Comparison of ENCODE assay signal across 8 cellular contexts in the genomic region with DNA sequence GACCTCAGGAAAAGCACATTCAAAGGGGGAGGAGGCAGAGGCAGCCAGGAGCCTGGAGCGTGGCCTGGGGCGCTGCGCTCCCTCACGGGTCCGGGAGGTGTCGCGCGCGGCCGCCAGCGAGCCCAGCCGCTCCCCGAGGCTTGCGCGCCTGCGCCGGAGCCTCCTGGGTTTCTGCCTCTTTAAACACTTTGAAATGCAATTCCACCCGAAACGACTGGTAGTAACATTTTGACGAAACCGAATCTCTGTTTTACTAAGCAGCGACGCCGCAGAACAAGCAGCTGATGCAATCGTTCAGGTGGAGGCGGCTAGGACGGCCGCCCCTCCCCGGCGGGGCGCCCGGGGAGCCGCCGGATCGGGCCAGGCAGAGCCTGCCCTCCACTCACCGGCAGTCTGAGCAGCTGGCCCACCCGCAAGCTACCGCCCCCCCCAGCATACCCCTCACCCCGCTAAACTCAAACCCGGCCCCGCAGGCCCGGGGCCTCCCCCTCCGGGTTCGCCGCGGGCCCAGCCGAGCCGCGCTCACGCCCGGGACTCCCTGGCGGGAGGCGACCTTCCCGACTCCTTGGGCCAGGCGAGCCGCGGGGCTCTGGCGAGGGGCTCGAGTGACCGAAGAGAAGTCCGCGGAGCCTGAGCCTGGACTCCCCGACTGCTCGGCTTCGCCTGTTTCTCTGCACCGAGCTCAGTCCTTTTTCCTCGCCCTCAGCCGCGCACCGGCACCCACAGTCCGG. TPM values are rescaled to one million over a fixed set of nuclear protein-coding genes. Genes with fewer than 3 reads are reported as not detected.
DNase-seq lines count a peak whose midpoint lies in the region; ATAC-seq, FAIRE-seq and TF ChIP-seq lines count a peak whose summit lies in the region.

No MANE protein-coding gene starts in this region.

- H3K9me3 ChIP-seq in HUES6 (ENCODE audit: control insufficient read depth, insufficient read depth, low read depth, low read length) (no peaks in the 10 kb centered on the region), SK-N-MC (ENCODE audit: low read depth, low read length) (no peaks in the 10 kb centered on the region), parathyroid adenoma (ENCODE audit: control insufficient read depth, low read length) (no peaks in the 10 kb centered on the region), thyroid gland (no peaks in the 10 kb centered on the region)

- H3K4me1 ChIP-seq in HUES6 (ENCODE audit: control insufficient read depth, insufficient read depth, low read length) (peaks cover 20% of the 10 kb centered on the region), parathyroid adenoma (peaks cover 2% of the 10 kb centered on the region), thyroid gland (peaks cover 38 to 47% of the 10 kb centered on the region in 2 donors)

- TF ChIP-seq CTCF in D721Med (IDR thresholded peaks at IDR 0.05; ENCODE audit: insufficient read depth, missing control alignments), result peak; percentile 61
- TF ChIP-seq CTCF in parathyroid adenoma (IDR thresholded peaks at IDR 0.05), result peak; percentile 73
- peak; percentile 53 to 92 (median 80) for TF ChIP-seq CTCF in thyroid gland (IDR thresholded peaks at IDR 0.05)

- H3K27me3 ChIP-seq in HUES6 (ENCODE audit: control insufficient read depth, insufficient read depth, low read length), result peaks cover 74% of the 10 kb centered on the region
- H3K27me3 ChIP-seq in parathyroid adenoma (ENCODE audit: control insufficient read depth, insufficient read depth, low read length), result peaks cover 16% of the 10 kb centered on the region
- H3K27me3 ChIP-seq in thyroid gland, result peaks cover 15% of the 10 kb centered on the region

- intact Hi-C loops in cardiac septum (cut with DNase I), result loop anchor here (2.0 to 5.0 kb wide), 2 partner anchors 436 to 500 kb away; no protein-coding TSS in a partner anchor
- intact Hi-C loops in thyroid gland (cut with DNase I), result loop anchor here (10.0 kb wide), 2 partner anchors 432 to 502 kb away; no protein-coding TSS in a partner anchor

- H2AFZ ChIP-seq in parathyroid adenoma, result peak overlapping the region; percentile 92

- WGBS in thyroid gland, 2 donors, result 1 to 2% methylated on average over 17 to 21 of the region's 71 CpGs

- H3K4me3 ChIP-seq in HUES6 (ENCODE audit: low read depth, low read length), result peak overlapping the region; percentile 81
- peak overlapping the region; percentile 82 for H3K4me3 ChIP-seq in SK-N-MC
- peak overlapping the region; percentile 52 for H3K4me3 ChIP-seq in parathyroid adenoma (ENCODE audit: low read depth, low read length)
- peak overlapping the region; percentile 30 to 91 (median 58) for H3K4me3 ChIP-seq in thyroid gland (replicated peaks in 1 of 3)

- peak overlapping the region; percentile 78 for H3K4me2 ChIP-seq in parathyroid adenoma (ENCODE audit: low read length)

- no peaks in the 10 kb centered on the region for H3K9me3 Mint-ChIP-seq in activated naive CD8-positive, alpha-beta T cell treated with anti-CD3 and anti-CD28 coated beads for 36 hours

- no peaks in the 10 kb centered on the region for H3K36me3 ChIP-seq in HUES6 (ENCODE audit: control insufficient read depth, insufficient read depth, low read length)
- no peaks in the 10 kb centered on the region for H3K36me3 ChIP-seq in SK-N-MC (ENCODE audit: insufficient read depth, low read length)
- H3K36me3 ChIP-seq in parathyroid adenoma (ENCODE audit: control insufficient read depth, insufficient read depth, low read length), result no peaks in the 10 kb centered on the region
- no peaks in the 10 kb centered on the region for H3K36me3 ChIP-seq in thyroid gland

- no peak for FAIRE-seq in D721Med (lab: Jason Lieb, UNC)

- no peak for DNase-seq in D721Med (ENCODE audit: insufficient read length, low spot score)
- no peak for DNase-seq in SK-N-MC (ENCODE audit: low read depth, low spot score)
- peak; percentile 91 for DNase-seq in activated naive CD8-positive, alpha-beta T cell treated with anti-CD3 and anti-CD28 coated beads for 36 hours
- peak; percentile 84 for DNase-seq in cardiac septum (ENCODE audit: low spot score)
- DNase-seq in thyroid gland, result peak; percentile 86 to 87

- H3K4me1 Mint-ChIP-seq in activated naive CD8-positive, alpha-beta T cell treated with anti-CD3 and anti-CD28 coated beads for 36 hours, result peaks cover 29% of the 10 kb centered on the region

- peaks cover 66% of the 10 kb centered on the region for H3K27me3 Mint-ChIP-seq in activated naive CD8-positive, alpha-beta T cell treated with anti-CD3 and anti-CD28 coated beads for 36 hours

- TF ChIP-seq POLR2A in thyroid gland (IDR thresholded peaks at IDR 0.05), result peak in 1 of 2 donors; percentile 32

- H3K4me3 Mint-ChIP-seq in activated naive CD8-positive, alpha-beta T cell treated with anti-CD3 and anti-CD28 coated beads for 36 hours, result peak overlapping the region; percentile 64

- peak overlapping the region; percentile 78 for H3K27ac Mint-ChIP-seq in activated naive CD8-positive, alpha-beta T cell treated with anti-CD3 and anti-CD28 coated beads for 36 hours

- H3K9ac ChIP-seq in HUES6 (ENCODE audit: low read length), result peak overlapping the region; percentile 79
- peak overlapping the region; percentile 89 for H3K9ac ChIP-seq in SK-N-MC (ENCODE audit: insufficient read length)
- no peak overlapping the region for H3K9ac ChIP-seq in parathyroid adenoma

- peak; percentile 94 for ATAC-seq in GM21390 (IDR thresholded peaks at IDR 0.05; ENCODE audit: unreplicated experiment)

- no peaks in the 10 kb centered on the region for H3K36me3 Mint-ChIP-seq in activated naive CD8-positive, alpha-beta T cell treated with anti-CD3 and anti-CD28 coated beads for 36 hours

- H3K27ac ChIP-seq in HUES6 (ENCODE audit: low read depth, low read length), result 0 out of 2 replicates have a peak overlapping the region, but pooled peaks have one; percentile 27
- peak overlapping the region; percentile 91 for H3K27ac ChIP-seq in SK-N-MC
- no peak overlapping the region for H3K27ac ChIP-seq in parathyroid adenoma
- peak overlapping the region in 2 of 3 donors; percentile 26 to 81 for H3K27ac ChIP-seq in thyroid gland

- H3K79me2 ChIP-seq in parathyroid adenoma, result no peaks in the 10 kb centered on the region

RNA-seq across cellular contexts. Expression of a gene that starts 3.3 kb away (rescaled TPM):
- 1 to 10 TPM in 1 of 2 experiments, under 1 TPM in 1; 0.58 to 1.1 TPM for total RNA-seq in activated naive CD8-positive, alpha-beta T cell treated with anti-CD3 and anti-CD28 coated beads for 36 hours
- total RNA-seq in cardiac septum, result 0.16 TPM
- 1 to 10 TPM in 2 of 4 donors, under 1 TPM in 2; 0.54 to 3.6 (median 0.90) TPM for total RNA-seq in thyroid gland

Comparison
In these comparisons a context has a peak if more than half of its experiments do, and no peak if none do; other contexts are left out.
1. DNase-seq: peak in activated naive CD8-positive, alpha-beta T cell treated with anti-CD3 and anti-CD28 coated beads for 36 hours (single experiment), cardiac septum (single experiment) and thyroid gland (2 of 2); none in D721Med (single experiment) and SK-N-MC (single experiment).
2. Peak in every context shown above with its lines, with median percentiles within 50 percentile points of each other: CTCF ChIP-seq and H3K4me3 ChIP-seq.